8 cellular contexts compared by ENCODE assay signal in genomic region chr10:42638821-42639270, GRCh38. TPM values are rescaled to one million over a fixed set of nuclear protein-coding genes. Genes with fewer than 3 reads are reported as not detected.
DNase-seq lines count a peak whose midpoint lies in the region; ATAC-seq, FAIRE-seq and TF ChIP-seq lines count a peak whose summit lies in the region.

No MANE protein-coding gene starts in this region.

- no TSS peak for BruUV-seq in Calu3 (replicated peaks; lab: Mats Ljungman, UMichigan)
- no TSS peak for BruUV-seq in endothelial cell of umbilical vein (replicated peaks; lab: Mats Ljungman, UMichigan)

- H4K20me1 ChIP-seq in endothelial cell of umbilical vein (replicated peaks; ENCODE audit: control insufficient read depth, extremely low read depth, insufficient read depth, low read length) = no peaks in the 10 kb centered on the region

- no peaks in the 10 kb centered on the region for H3K9me1 ChIP-seq in endothelial cell of umbilical vein (replicated peaks; ENCODE audit: control insufficient read depth, extremely low read depth, insufficient read depth, low read length)

- no peaks in the 10 kb centered on the region for H3K36me3 ChIP-seq in SK-N-MC (ENCODE audit: insufficient read depth, low read length)
- no peaks in the 10 kb centered on the region for H3K36me3 ChIP-seq in endothelial cell of umbilical vein (ENCODE audit: control insufficient read depth in 2 of 2, extremely low read depth in 1 of 2, insufficient read depth in 2 of 2, low read length in 2 of 2)
- no peaks in the 10 kb centered on the region for H3K36me3 ChIP-seq in pancreas

- peak overlapping the region; percentile 51 for H3K4me2 ChIP-seq in endothelial cell of umbilical vein (ENCODE audit: insufficient read depth, low read length)

- no peaks in the 10 kb centered on the region for H3K27me3 Mint-ChIP-seq in Calu3 (ENCODE audit: unreplicated experiment)

- H3K36me3 Mint-ChIP-seq in Calu3 (ENCODE audit: insufficient read depth, unreplicated experiment) = peaks cover 55% of the 10 kb centered on the region

- POLR2A ChIA-PET in endothelial cell of umbilical vein (lab: Charles Lee) = no interaction called here

- H3K4me3 ChIP-seq in SK-N-MC (peak overlapping the region; percentile 85), endothelial cell of umbilical vein (replicated peaks in 1 of 3; ENCODE audit: insufficient read depth in 1 of 3, low read depth in 1 of 3, low read length in 3 of 3) (peak overlapping the region; percentile 42 to 82 (median 56)), pancreas (peak overlapping the region; percentile 36 to 85 (median 65))

- peak overlapping the region; percentile 83 for H3K4me3 Mint-ChIP-seq in Calu3 (ENCODE audit: low read depth, unreplicated experiment)

- peak overlapping the region; percentile 86 for H3K27ac Mint-ChIP-seq in Calu3 (ENCODE audit: unreplicated experiment)

- peak overlapping the region; percentile 74 for H2AFZ ChIP-seq in endothelial cell of umbilical vein (ENCODE audit: low read depth, low read length)

- H3K4me1 ChIP-seq in endothelial cell of umbilical vein (ENCODE audit: control insufficient read depth, extremely low read depth, insufficient read depth, low read length) (peaks cover 8% of the 10 kb centered on the region), pancreas (peaks cover 0 to 25% (median 24%) of the 10 kb centered on the region in 3 donors)

- TF ChIP-seq CTCF in Calu3 (IDR thresholded peaks at IDR 0.05; ENCODE audit: unreplicated experiment) = no peak
- no peak for TF ChIP-seq CTCF in endothelial cell of umbilical vein (IDR thresholded peaks at IDR 0.05; ENCODE audit: extremely low read depth in 1 of 2, insufficient read depth in 1 of 2, low read depth in 1 of 2, low read length in 2 of 2)
- TF ChIP-seq CTCF in pancreas (IDR thresholded peaks at IDR 0.05) = no peak

- H3K9ac ChIP-seq in SK-N-MC (ENCODE audit: insufficient read length) (peak overlapping the region; percentile 88), endothelial cell of umbilical vein (replicated peaks; ENCODE audit: extremely low read depth, insufficient read depth, low read length) (peak overlapping the region; percentile 72)

- H3K4me1 Mint-ChIP-seq in Calu3 (ENCODE audit: low read depth, unreplicated experiment) = peaks cover 12% of the 10 kb centered on the region

- no peak for TF ChIP-seq POLR2A in endothelial cell of umbilical vein (IDR thresholded peaks at IDR 0.05; ENCODE audit: low read depth, low read length)

- intact Hi-C loops in Calu3 (cut with micrococcal nuclease; ENCODE audit: unreplicated experiment) (loop anchor here (2.0 to 5.0 kb wide), 3 partner anchors 86 to 144 kb away; partner anchors contain the start of gene BMS1), endothelial cell of umbilical vein (cut with micrococcal nuclease) (loop anchor here (1.0 kb wide), 3 partner anchors 87 to 143 kb away; partner anchors contain the start of gene BMS1), pancreas (cut with DNase I) (no loop called here)

- DNase-seq in Calu3 = no peak
- no peak for DNase-seq in SK-N-MC (ENCODE audit: low read depth, low spot score)
- DNase-seq in endothelial cell of umbilical vein (ENCODE audit: low read depth, low spot score) = no peak
- DNase-seq in pancreas = no peak
- no peak for DNase-seq in DMS79 treated with DMSO at 0.1 percent for 48 hours (lab: John Stamatoyannopoulos, UW)
- no peak for DNase-seq in Kasumi-1 (lab: John Stamatoyannopoulos, UW)
- no peak for DNase-seq in superior temporal gyrus (ENCODE audit: extremely low spot score)

- CTCF ChIA-PET in Calu3 (lab: Charles Lee) = no interaction called here
- CTCF ChIA-PET in endothelial cell of umbilical vein (lab: Charles Lee) = no interaction called here

- WGBS in pancreas, 2 donors = 0% methylated on average over 6 of the region's 6 CpGs

- FAIRE-seq in endothelial cell of umbilical vein (lab: Jason Lieb, UNC) = no peak
- FAIRE-seq in pancreas (lab: Jason Lieb, UNC) = no peak

- no peaks in the 10 kb centered on the region for H3K9me3 Mint-ChIP-seq in Calu3 (ENCODE audit: low read depth, unreplicated experiment)

- H3K79me2 ChIP-seq in endothelial cell of umbilical vein (ENCODE audit: control insufficient read depth, insufficient read depth, low read length) = peaks cover 2% of the 10 kb centered on the region

- peaks cover 0 to 2% of the 10 kb centered on the region in 2 experiments for H3K27me3 ChIP-seq in endothelial cell of umbilical vein (ENCODE audit: control insufficient read depth in 2 of 2, insufficient read depth in 2 of 2, low read length in 2 of 2)
- no peaks in the 10 kb centered on the region for H3K27me3 ChIP-seq in pancreas

- H3K9me3 ChIP-seq in SK-N-MC (ENCODE audit: low read depth, low read length) = no peaks in the 10 kb centered on the region
- no peaks in the 10 kb centered on the region for H3K9me3 ChIP-seq in endothelial cell of umbilical vein (replicated peaks; ENCODE audit: control insufficient read depth, insufficient read depth, low read length)
- no peaks in the 10 kb centered on the region for H3K9me3 ChIP-seq in pancreas

- H3K27ac ChIP-seq in SK-N-MC (no peak overlapping the region), endothelial cell of umbilical vein (ENCODE audit: insufficient read depth, low read depth, low read length) (peak overlapping the region; percentile 42), pancreas (peak overlapping the region; percentile 87 to 99 (median 96))

- dilution Hi-C loops in endothelial cell of umbilical vein (cut with MboI; ENCODE audit: extremely low pct_ligation_motif_present, low sequenced_read_pairs) = no loop called here

- ATAC-seq in pancreas = no peak
- ATAC-seq in GM21367 (IDR thresholded peaks at IDR 0.05; ENCODE audit: unreplicated experiment) = no peak

TF ChIP-seq in endothelial cell of umbilical vein, 7 proteins besides CTCF, POLR2A, EP300 and RAD21:
- TF ChIP-seq MAX (IDR thresholded peaks at IDR 0.05; ENCODE audit: insufficient read depth, insufficient read length) = no peak
- no peak for TF ChIP-seq JUN (IDR thresholded peaks at IDR 0.05; ENCODE audit: borderline replicate concordance, insufficient read depth, insufficient read length, low read depth)
- TF ChIP-seq EZH2 (IDR thresholded peaks at IDR 0.05; ENCODE audit: borderline replicate concordance, low read depth, low read length, severe bottlenecking) = no peak
- TF ChIP-seq MYC (IDR thresholded peaks at IDR 0.05; ENCODE audit: low read depth, low read length) = no peak
- no peak for TF ChIP-seq FOS (IDR thresholded peaks at IDR 0.05; ENCODE audit: borderline replicate concordance, insufficient read depth, low read length)
- no peak for TF ChIP-seq POLR2AphosphoS5 (IDR thresholded peaks at IDR 0.05; ENCODE audit: insufficient read depth, low read depth, low read length)
- TF ChIP-seq GATA2 (IDR thresholded peaks at IDR 0.05; ENCODE audit: insufficient read depth, insufficient read length, low read depth, low read length) = no peak

RNA-seq across cellular contexts. Expression of gene ZNF33B, which starts 0.5 kb away (rescaled TPM):
- total RNA-seq in Calu3 (2022) = 16.9 and 27.2 TPM in 2 replicates
- 15.1 and 15.3 TPM in 2 replicates for total RNA-seq in endothelial cell of umbilical vein
- polyA plus RNA-seq in endothelial cell of umbilical vein = 3.1 and 14.0 TPM in 2 replicates
- polyA plus RNA-seq in endothelial cell of umbilical vein (2011; cell fraction: cytosol; rRNA removed) = 4.9 and 5.7 TPM in 2 replicates
- 16.6 and 22.8 TPM in 2 replicates for polyA plus RNA-seq in endothelial cell of umbilical vein (2011; cell fraction: nucleus; rRNA removed)
- 6.9 and 9.7 TPM in 2 replicates for polyA plus RNA-seq in endothelial cell of umbilical vein (2012)
- 19.8 and 20.2 TPM in 2 replicates for polyA minus RNA-seq in endothelial cell of umbilical vein
- 9.0 TPM for polyA minus RNA-seq in endothelial cell of umbilical vein (2011; cell fraction: cytosol; rRNA and poly(A)+ RNA removed)
- polyA minus RNA-seq in endothelial cell of umbilical vein (2011; cell fraction: nucleus; rRNA and poly(A)+ RNA removed) = 13.2 and 48.2 TPM in 2 replicates
- total RNA-seq in pancreas = 10 to 100 TPM; 40.8 to 83.8 (median 60.6) TPM
- 10 to 100 TPM; 18.9 to 21.2 TPM for polyA plus RNA-seq in pancreas

Comparison
In these comparisons a context has a peak if more than half of its experiments do, and no peak if none do; other contexts are left out.
1. intact Hi-C loops: an anchor here in Calu3 (2.0 to 5.0 kb wide) and endothelial cell of umbilical vein (1.0 kb wide); none called in pancreas.